27 cellular contexts compared by ENCODE assay signal in the genomic region with DNA sequence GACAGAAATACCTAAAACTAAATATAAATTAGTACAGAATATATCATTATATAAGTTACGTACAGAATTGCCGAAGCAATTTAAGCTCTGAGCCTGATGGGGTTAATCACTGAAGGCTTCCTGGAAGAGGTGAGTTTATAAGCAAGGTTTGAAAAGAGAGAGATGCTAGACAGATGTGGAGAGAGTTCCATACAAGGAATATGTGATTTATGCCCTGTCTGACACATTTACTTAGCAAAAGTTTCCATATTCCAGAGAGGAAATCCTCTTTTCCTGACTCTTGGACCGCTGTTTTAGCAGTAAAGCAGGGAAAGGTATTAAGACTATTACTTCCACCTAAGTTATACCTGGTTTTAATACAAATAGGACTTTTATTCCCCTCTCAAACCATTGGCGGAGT.
"Had no signal": no experiment of that assay in that cellular context is flagged by ENCODE, and none has a peak within 500 bp of the region (broad histone marks: within the 10 kb centered on the region; RNA-seq: fewer than 3 reads in every experiment).

No MANE protein-coding gene starts in this region.

- H3K36me3 Mint-ChIP-seq: naive thymus-derived CD8-positive, alpha-beta T cell had no signal

- H3K9me3 Mint-ChIP-seq: nephron; neural crest cell; stimulated activated naive B cell treated with anti-CD40 and anti-IgM and Interleukin-4, amounts not matched to agents 10 μg/mL and 1 μg/mL and 100 μg/mL, for 72 hours had no signal

- H3K36me3 ChIP-seq: prostate gland had no signal

- H3K27ac ChIP-seq: lower lobe of right lung, pancreas, prostate gland, tibial nerve, upper lobe of left lung had no signal

- FAIRE-seq: keratinocyte, pancreas had no signal

- H3K27ac Mint-ChIP-seq: naive thymus-derived CD8-positive, alpha-beta T cell; nephron; stimulated activated naive B cell treated with anti-CD40 and anti-IgM and Interleukin-4, amounts not matched to agents 10 μg/mL and 1 μg/mL and 100 μg/mL, for 72 hours had no signal

- H3K4me3 ChIP-seq: left lung, lower lobe of right lung, pancreas, prostate gland, skin epidermis, tibial nerve, upper lobe of left lung had no signal

- H3K4me3 Mint-ChIP-seq: naive thymus-derived CD8-positive, alpha-beta T cell; nephron; neural crest cell; stimulated activated naive B cell treated with anti-CD40 and anti-IgM and Interleukin-4, amounts not matched to agents 10 μg/mL and 1 μg/mL and 100 μg/mL, for 72 hours had no signal

- H3K4me1 ChIP-seq: prostate gland had no signal

- H3K9me3 ChIP-seq: left lung, lower lobe of right lung, pancreas, prostate gland, tibial nerve, upper lobe of left lung had no signal

- ATAC-seq: left colon; left lung; lower lobe of right lung; naive thymus-derived CD8-positive, alpha-beta T cell; pancreas; right cardiac atrium; sciatic nerve; stimulated activated naive B cell treated with anti-CD40 and anti-IgM and Interleukin-4, amounts not matched to agents 10 μg/mL and 1 μg/mL and 100 μg/mL, for 72 hours; stimulated activated naive CD8-positive, alpha-beta T cell treated with anti-CD3 and anti-CD28 coated beads, Interleukin-15, Interleukin-2, amounts not matched to agents 100 U/mL and 50 U/mL, for 24 hours had no signal

- DNase-seq: hippocampal formation; kidney glomerular epithelial cell; left colon; left lung; lower lobe of right lung; mammary epithelial cell; mesenchymal stem cell; naive thymus-derived CD8-positive, alpha-beta T cell; nucleus accumbens; pancreas; retina; right cardiac atrium; stimulated activated CD4-positive, alpha-beta T cell treated with anti-CD3 and anti-CD28 coated beads, Interleukin-12 subunit alpha, Interleukin-12 subunit beta, amount 100 ng/mL, for 4 hours; stimulated activated CD4-positive, alpha-beta T cell treated with anti-CD3 and anti-CD28 coated beads, Interleukin-15, amount 100 ng/mL, for 24 hours; stimulated activated CD4-positive, alpha-beta T cell treated with anti-CD3 and anti-CD28 coated beads, Interleukin-2, amount 100 ng/mL, for 24 hours; stimulated activated CD4-positive, alpha-beta T cell treated with anti-CD3 and anti-CD28 coated beads, Interleukin-4, amount 100 ng/mL, for 1 hour; stimulated activated naive B cell treated with anti-CD40 and anti-IgM and Interleukin-4, amounts not matched to agents 10 μg/mL and 1 μg/mL and 100 μg/mL, for 72 hours; stimulated activated naive CD8-positive, alpha-beta T cell treated with anti-CD3 and anti-CD28 coated beads, Interleukin-15, Interleukin-2, amounts not matched to agents 100 U/mL and 50 U/mL, for 24 hours; substantia nigra; upper lobe of left lung had no signal

- H3K27me3 ChIP-seq: left lung, pancreas, tibial nerve, upper lobe of left lung had no signal
